Comparison of ENCODE assay signal across 1 cellular context in genomic region chr13:32246468-32246867, GRCh38.
TF ChIP-seq lines count a peak whose summit lies in the region.

No MANE protein-coding gene starts in this region.

TF ChIP-seq in GM23338, 12 proteins besides CTCF, POLR2A, EP300 and RAD21:
- TF ChIP-seq REST (IDR thresholded peaks at IDR 0.05; ENCODE audit: unreplicated experiment) = no peak
- no peak for TF ChIP-seq EZH2phosphoT487 (IDR thresholded peaks at IDR 0.05; ENCODE audit: unreplicated experiment)
- no peak for TF ChIP-seq CREB1 (CRISPR knock-in tag; IDR thresholded peaks at IDR 0.05; ENCODE audit: low read depth)
- TF ChIP-seq ZNF114 (CRISPR knock-in tag; IDR thresholded peaks at IDR 0.05) = 0 out of 2 replicates have a peak, but pooled peaks have one; percentile 27
- no peak for TF ChIP-seq JUNB (IDR thresholded peaks at IDR 0.05; ENCODE audit: unreplicated experiment)
- TF ChIP-seq, protein P1, sequence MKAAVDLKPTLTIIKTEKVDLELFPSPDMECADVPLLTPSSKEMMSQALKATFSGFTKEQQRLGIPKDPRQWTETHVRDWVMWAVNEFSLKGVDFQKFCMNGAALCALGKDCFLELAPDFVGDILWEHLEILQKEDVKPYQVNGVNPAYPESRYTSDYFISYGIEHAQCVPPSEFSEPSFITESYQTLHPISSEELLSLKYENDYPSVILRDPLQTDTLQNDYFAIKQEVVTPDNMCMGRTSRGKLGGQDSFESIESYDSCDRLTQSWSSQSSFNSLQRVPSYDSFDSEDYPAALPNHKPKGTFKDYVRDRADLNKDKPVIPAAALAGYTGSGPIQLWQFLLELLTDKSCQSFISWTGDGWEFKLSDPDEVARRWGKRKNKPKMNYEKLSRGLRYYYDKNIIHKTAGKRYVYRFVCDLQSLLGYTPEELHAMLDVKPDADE (IDR thresholded peaks at IDR 0.05) = no peak
- TF ChIP-seq, protein P2, sequence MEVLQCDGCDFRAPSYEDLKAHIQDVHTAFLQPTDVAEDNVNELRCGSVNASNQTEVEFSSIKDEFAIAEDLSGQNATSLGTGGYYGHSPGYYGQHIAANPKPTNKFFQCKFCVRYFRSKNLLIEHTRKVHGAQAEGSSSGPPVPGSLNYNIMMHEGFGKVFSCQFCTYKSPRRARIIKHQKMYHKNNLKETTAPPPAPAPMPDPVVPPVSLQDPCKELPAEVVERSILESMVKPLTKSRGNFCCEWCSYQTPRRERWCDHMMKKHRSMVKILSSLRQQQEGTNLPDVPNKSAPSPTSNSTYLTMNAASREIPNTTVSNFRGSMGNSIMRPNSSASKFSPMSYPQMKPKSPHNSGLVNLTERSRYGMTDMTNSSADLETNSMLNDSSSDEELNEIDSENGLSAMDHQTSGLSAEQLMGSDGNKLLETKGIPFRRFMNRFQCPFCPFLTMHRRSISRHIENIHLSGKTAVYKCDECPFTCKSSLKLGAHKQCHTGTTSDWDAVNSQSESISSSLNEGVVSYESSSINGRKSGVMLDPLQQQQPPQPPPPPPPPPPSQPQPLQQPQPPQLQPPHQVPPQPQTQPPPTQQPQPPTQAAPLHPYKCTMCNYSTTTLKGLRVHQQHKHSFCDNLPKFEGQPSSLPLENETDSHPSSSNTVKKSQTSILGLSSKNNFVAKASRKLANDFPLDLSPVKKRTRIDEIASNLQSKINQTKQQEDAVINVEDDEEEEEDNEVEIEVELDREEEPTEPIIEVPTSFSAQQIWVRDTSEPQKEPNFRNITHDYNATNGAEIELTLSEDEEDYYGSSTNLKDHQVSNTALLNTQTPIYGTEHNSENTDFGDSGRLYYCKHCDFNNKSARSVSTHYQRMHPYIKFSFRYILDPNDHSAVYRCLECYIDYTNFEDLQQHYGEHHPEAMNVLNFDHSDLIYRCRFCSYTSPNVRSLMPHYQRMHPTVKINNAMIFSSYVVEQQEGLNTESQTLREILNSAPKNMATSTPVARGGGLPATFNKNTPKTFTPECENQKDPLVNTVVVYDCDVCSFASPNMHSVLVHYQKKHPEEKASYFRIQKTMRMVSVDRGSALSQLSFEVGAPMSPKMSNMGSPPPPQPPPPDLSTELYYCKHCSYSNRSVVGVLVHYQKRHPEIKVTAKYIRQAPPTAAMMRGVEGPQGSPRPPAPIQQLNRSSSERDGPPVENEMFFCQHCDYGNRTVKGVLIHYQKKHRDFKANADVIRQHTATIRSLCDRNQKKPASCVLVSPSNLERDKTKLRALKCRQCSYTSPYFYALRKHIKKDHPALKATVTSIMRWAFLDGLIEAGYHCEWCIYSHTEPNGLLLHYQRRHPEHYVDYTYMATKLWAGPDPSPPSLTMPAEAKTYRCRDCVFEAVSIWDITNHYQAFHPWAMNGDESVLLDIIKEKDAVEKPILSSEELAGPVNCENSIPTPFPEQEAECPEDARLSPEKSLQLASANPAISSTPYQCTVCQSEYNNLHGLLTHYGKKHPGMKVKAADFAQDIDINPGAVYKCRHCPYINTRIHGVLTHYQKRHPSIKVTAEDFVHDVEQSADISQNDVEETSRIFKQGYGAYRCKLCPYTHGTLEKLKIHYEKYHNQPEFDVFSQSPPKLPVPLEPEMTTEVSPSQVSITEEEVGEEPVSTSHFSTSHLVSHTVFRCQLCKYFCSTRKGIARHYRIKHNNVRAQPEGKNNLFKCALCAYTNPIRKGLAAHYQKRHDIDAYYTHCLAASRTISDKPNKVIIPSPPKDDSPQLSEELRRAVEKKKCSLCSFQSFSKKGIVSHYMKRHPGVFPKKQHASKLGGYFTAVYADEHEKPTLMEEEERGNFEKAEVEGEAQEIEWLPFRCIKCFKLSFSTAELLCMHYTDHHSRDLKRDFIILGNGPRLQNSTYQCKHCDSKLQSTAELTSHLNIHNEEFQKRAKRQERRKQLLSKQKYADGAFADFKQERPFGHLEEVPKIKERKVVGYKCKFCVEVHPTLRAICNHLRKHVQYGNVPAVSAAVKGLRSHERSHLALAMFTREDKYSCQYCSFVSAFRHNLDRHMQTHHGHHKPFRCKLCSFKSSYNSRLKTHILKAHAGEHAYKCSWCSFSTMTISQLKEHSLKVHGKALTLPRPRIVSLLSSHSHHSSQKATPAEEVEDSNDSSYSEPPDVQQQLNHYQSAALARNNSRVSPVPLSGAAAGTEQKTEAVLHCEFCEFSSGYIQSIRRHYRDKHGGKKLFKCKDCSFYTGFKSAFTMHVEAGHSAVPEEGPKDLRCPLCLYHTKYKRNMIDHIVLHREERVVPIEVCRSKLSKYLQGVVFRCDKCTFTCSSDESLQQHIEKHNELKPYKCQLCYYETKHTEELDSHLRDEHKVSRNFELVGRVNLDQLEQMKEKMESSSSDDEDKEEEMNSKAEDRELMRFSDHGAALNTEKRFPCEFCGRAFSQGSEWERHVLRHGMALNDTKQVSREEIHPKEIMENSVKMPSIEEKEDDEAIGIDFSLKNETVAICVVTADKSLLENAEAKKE (CRISPR knock-in tag; IDR thresholded peaks at IDR 0.05) = peak; percentile 91
- TF ChIP-seq STAT1 (IDR thresholded peaks at IDR 0.05; ENCODE audit: unreplicated experiment) = no peak
- TF ChIP-seq EZH2 (IDR thresholded peaks at IDR 0.05; ENCODE audit: low read depth, unreplicated experiment) = no peak
- TF ChIP-seq ZNF331 (CRISPR knock-in tag; IDR thresholded peaks at IDR 0.05; ENCODE audit: low read depth) = no peak
- TF ChIP-seq NANOG (IDR thresholded peaks at IDR 0.05; ENCODE audit: borderline replicate concordance) = no peak
- TF ChIP-seq POLR2AphosphoS5 (IDR thresholded peaks at IDR 0.05; ENCODE audit: low read depth) = no peak
